Comparison of ENCODE assay signal across 12 cellular contexts in genomic region chr19:2033115-2033824, GRCh38. TPM values are rescaled to one million over a fixed set of nuclear protein-coding genes. Genes with fewer than 3 reads are reported as not detected.
DNase-seq lines count a peak whose midpoint lies in the region; ATAC-seq, FAIRE-seq and TF ChIP-seq lines count a peak whose summit lies in the region.
"Had no signal": no experiment of that assay in that cellular context is flagged by ENCODE, and none has a peak within 500 bp of the region (broad histone marks: within the 10 kb centered on the region; RNA-seq: fewer than 3 reads in every experiment).

No MANE protein-coding gene starts in this region.

- CTCF ChIA-PET in HepG2 (lab: Yijun Ruan, JAX; ENCODE audit: low intra/inter-chr PET ratio, low total read pairs) = no interaction called here

- H3K4me1 ChIP-seq in right lobe of liver (peaks cover 4 to 18% (median 10%) of the 10 kb centered on the region in 4 donors), HepG2 (ENCODE audit: insufficient read depth, low read length) (peaks cover 14% of the 10 kb centered on the region), rectal smooth muscle tissue (ENCODE audit: control insufficient read depth, insufficient read depth, low read length) (peaks cover 9% of the 10 kb centered on the region)

- no peaks in the 10 kb centered on the region for H4K20me1 ChIP-seq in HepG2 (ENCODE audit: insufficient read depth, low read length)

- TF ChIP-seq EP300 in HepG2 (IDR thresholded peaks at IDR 0.05; ENCODE audit: low read depth in 2 of 2, low read length in 2 of 2) (no peak), HepG2 (CRISPR knock-in tag; IDR thresholded peaks at IDR 0.05; ENCODE audit: borderline replicate concordance) (no peak)

- H3K9me3 ChIP-seq in right lobe of liver (peaks cover 0 to 6% (median 0%) of the 10 kb centered on the region in 4 donors), HepG2 (ENCODE audit: low read length) (no peaks in the 10 kb centered on the region)

- in situ Hi-C loops in HepG2 (cut with HindIII; ENCODE audit: extremely low pct_ligation_motif_present, low pct_unique_long_range_greater_than_20kb) (no loop called here), brain microvascular endothelial cell (cut with HindIII; ENCODE audit: low pct_ligation_motif_present, low sequenced_read_pairs) (no loop called here)

- DNase-seq in right lobe of liver (no peak), HepG2 (ENCODE audit: low spot score) (no peak), dorsolateral prefrontal cortex (no peak), brain microvascular endothelial cell (no peak)
- DNase-seq in activated CD8-positive, alpha-beta memory T cell treated with anti-CD3 and anti-CD28 coated beads, Interleukin-2, amount 50 U/mL, for 48 hours = no peak
- DNase-seq in stimulated activated naive CD4-positive, alpha-beta T cell treated with Interleukin-2 at 50 U/mL for 16 hours (lab: John Stamatoyannopoulos, UW) = no peak
- DNase-seq: activated B cell treated with CpG ODN at 0.5 μM for 24 hours, naive B cell had no signal

- intact Hi-C loops in right lobe of liver (cut with DNase I) (no loop called here), HepG2 (cut with micrococcal nuclease; ENCODE audit: unreplicated experiment) (no loop called here), dorsolateral prefrontal cortex (cut with DNase I) (no loop called here)

- no peak for TF ChIP-seq RAD21 in HepG2 (CRISPR knock-in tag; IDR thresholded peaks at IDR 0.05)

- no peak for TF ChIP-seq CTCF in right lobe of liver (IDR thresholded peaks at IDR 0.05)
- no peak for TF ChIP-seq CTCF in HepG2 (CRISPR knock-in tag; IDR thresholded peaks at IDR 0.05)
- no peak for TF ChIP-seq CTCF in dorsolateral prefrontal cortex (IDR thresholded peaks at IDR 0.05 in 54 of 56, conservative IDR thresholded peaks at IDR 0.05 in 2 of 56; ENCODE audit: low read depth in 1 of 56, partially characterized antibody in 56 of 56)
- TF ChIP-seq CTCF in brain microvascular endothelial cell (IDR thresholded peaks at IDR 0.05; ENCODE audit: low read depth, low read length, missing control alignments) = no peak

- ATAC-seq in right lobe of liver = no peak
- ATAC-seq in HepG2 = no peak
- ATAC-seq in HG03342 (IDR thresholded peaks at IDR 0.05; ENCODE audit: unreplicated experiment) = no peak

- POLR2A ChIA-PET in HepG2 (lab: Yijun Ruan, JAX) = interaction anchor here (2.2 kb wide), 1 partner anchor 16 kb away, joined by 11 read pairs; no protein-coding TSS in a partner anchor

- H3K9ac ChIP-seq in HepG2 (ENCODE audit: insufficient read depth, low read depth, low read length) (no peak overlapping the region), rectal smooth muscle tissue (ENCODE audit: low read length) (no peak overlapping the region)

- H3K27me3 ChIP-seq in right lobe of liver = no peaks in the 10 kb centered on the region
- peaks cover 0 to 9% of the 10 kb centered on the region in 2 experiments; a peak in 2 of 5 replicates for H3K27me3 ChIP-seq in HepG2 (ENCODE audit: control insufficient read depth in 1 of 2, insufficient read depth in 2 of 2, low read length in 2 of 2)
- no peaks in the 10 kb centered on the region for H3K27me3 ChIP-seq in dorsolateral prefrontal cortex
- H3K27me3 ChIP-seq in rectal smooth muscle tissue (ENCODE audit: control insufficient read depth, insufficient read depth, low read length) = no peaks in the 10 kb centered on the region
- H3K27me3 ChIP-seq in brain microvascular endothelial cell (replicated peaks) = no peaks in the 10 kb centered on the region

- no CpG with 5 or more reads among the region's 6 CpGs for WGBS in right lobe of liver (ENCODE audit: insufficient coverage, low coverage, low lambda C conversion rate, missing lambda C conversion rate)
- 84% methylated on average over 3 of the region's 6 CpGs for WGBS in HepG2 (ENCODE audit: low lambda C conversion rate)

- FAIRE-seq in HepG2 (lab: Jason Lieb, UNC) = no peak
- FAIRE-seq: GM19239, H54 had no signal

- H3K4me2 ChIP-seq in HepG2 (ENCODE audit: low read depth, low read length) = no peak overlapping the region

- TF ChIP-seq POLR2A in right lobe of liver (IDR thresholded peaks at IDR 0.05) (no peak), HepG2 (IDR thresholded peaks at IDR 0.05; ENCODE audit: insufficient read depth in 1 of 2, low read depth in 2 of 2, low read length in 2 of 2) (no peak)

- no peak overlapping the region for H3K4me3 ChIP-seq in right lobe of liver
- no peak overlapping the region for H3K4me3 ChIP-seq in HepG2 (replicated peaks in 1 of 3; ENCODE audit: insufficient read depth in 1 of 3, low read depth in 2 of 3, low read length in 3 of 3)
- peak overlapping the region in 6 of 59 donors; percentile 25 to 45 (median 40) for H3K4me3 ChIP-seq in dorsolateral prefrontal cortex
- no peak overlapping the region for H3K4me3 ChIP-seq in rectal smooth muscle tissue (ENCODE audit: low read length)
- H3K4me3 ChIP-seq in brain microvascular endothelial cell (ENCODE audit: low read depth, low read length) = no peak overlapping the region

- H3K27ac ChIP-seq in right lobe of liver = peak overlapping the region in 2 of 3 donors; percentile 98 to 100
- no peak overlapping the region for H3K27ac ChIP-seq in HepG2 (ENCODE audit: extremely low read length, insufficient read depth, low read length)
- peak overlapping the region in 58 of 59 donors; percentile 26 to 100 (median 98) for H3K27ac ChIP-seq in dorsolateral prefrontal cortex
- H3K27ac ChIP-seq in rectal smooth muscle tissue (ENCODE audit: low read depth, low read length) = peak overlapping the region; percentile 95
- no peak overlapping the region for H3K27ac ChIP-seq in brain microvascular endothelial cell

- H3K36me3 ChIP-seq in right lobe of liver (peaks cover 0 to 9% (median under 1%) of the 10 kb centered on the region in 4 donors), HepG2 (replicated peaks in 1 of 2; ENCODE audit: control insufficient read depth in 1 of 2, insufficient read depth in 2 of 2, low read length in 2 of 2) (no peaks in the 10 kb centered on the region), rectal smooth muscle tissue (ENCODE audit: control insufficient read depth, insufficient read depth, low read length) (no peaks in the 10 kb centered on the region), brain microvascular endothelial cell (replicated peaks) (peaks cover 2% of the 10 kb centered on the region)

- H2AFZ ChIP-seq in HepG2 (ENCODE audit: low read length) = no peak overlapping the region

- no TSS peak for BruUV-seq in HepG2 (replicated peaks; lab: Mats Ljungman, UMichigan)

- H3K79me2 ChIP-seq in HepG2 (ENCODE audit: insufficient read depth, low read length) = no peaks in the 10 kb centered on the region

RNA-seq across cellular contexts. Expression of gene BTBD2, which starts 17.8 kb away (rescaled TPM):
- 10 to 100 TPM; 22.2 to 42.6 (median 29.2) TPM for total RNA-seq in right lobe of liver
- 28.1 and 30.9 TPM in 2 replicates for total RNA-seq in HepG2 (2016; rRNA removed; fragmentation: Illumina TruSeq; extraction: Trizol)
- 33.3 and 38.0 TPM in 2 replicates for total RNA-seq in HepG2 (2016; cell fraction: cytosol; rRNA removed; fragmentation: Illumina TruSeq; extraction: Trizol; ENCODE audit: low read depth)
- total RNA-seq in HepG2 (2016; cell fraction: insoluble cytoplasmic fraction; rRNA removed; fragmentation: Illumina TruSeq; extraction: Trizol) = 26.7 and 27.1 TPM in 2 replicates
- 73.7 and 74.9 TPM in 2 replicates for total RNA-seq in HepG2 (2016; cell fraction: membrane; rRNA removed; fragmentation: Illumina TruSeq; extraction: Trizol)
- total RNA-seq in HepG2 (2016; cell fraction: nucleus; rRNA removed; fragmentation: Illumina TruSeq; extraction: Trizol) = 18.7 and 18.8 TPM in 2 replicates
- polyA plus RNA-seq in HepG2 (2011; rRNA removed) = 45.3 and 45.6 TPM in 2 replicates
- 23.9 and 43.2 TPM in 2 replicates for polyA plus RNA-seq in HepG2 (2011; cell fraction: cytosol; rRNA removed)
- 43.1 and 48.6 TPM in 2 replicates for polyA plus RNA-seq in HepG2 (2011; cell fraction: nucleus; rRNA removed)
- 46.5 and 49.0 TPM in 2 replicates for polyA plus RNA-seq in HepG2 (2012)
- polyA plus RNA-seq in HepG2 (2016; cell fraction: cytosol; fragmentation: Illumina TruSeq; extraction: Trizol; ENCODE audit: low read depth) = 74.0 and 79.4 TPM in 2 replicates
- 39.4 and 51.6 TPM in 2 replicates for polyA plus RNA-seq in HepG2 (2016; cell fraction: insoluble cytoplasmic fraction; fragmentation: Illumina TruSeq; extraction: Trizol; ENCODE audit: low read depth)
- polyA plus RNA-seq in HepG2 (2016; cell fraction: membrane; fragmentation: Illumina TruSeq; extraction: Trizol; ENCODE audit: low read depth) = 106 and 123 TPM in 2 replicates
- 43.6 and 45.5 TPM in 2 replicates for polyA plus RNA-seq in HepG2 (2016; cell fraction: nucleus; fragmentation: Illumina TruSeq; extraction: Trizol; ENCODE audit: insufficient read depth, low read depth)
- 32.8 and 55.6 TPM in 2 replicates for polyA minus RNA-seq in HepG2 (2011; rRNA and poly(A)+ RNA removed; ENCODE audit: low replicate concordance)
- 39.1 and 43.2 TPM in 2 replicates for polyA minus RNA-seq in HepG2 (2011; cell fraction: cytosol; rRNA and poly(A)+ RNA removed)
- 10.3 and 12.1 TPM in 2 replicates for polyA minus RNA-seq in HepG2 (2011; cell fraction: nucleus; rRNA and poly(A)+ RNA removed)
- total RNA-seq in dorsolateral prefrontal cortex = 100 to 1,000 TPM in 118 of 120 experiments, 10 to 100 TPM in 2; 79.8 to 247 (median 161) TPM

RNA-seq across cellular contexts. Expression of gene MKNK2, which starts 17.8 kb away (rescaled TPM):
- total RNA-seq in right lobe of liver (100 to 1,000 TPM in 4 of 6 experiments, 10 to 100 TPM in 2; 80.5 to 218 (median 117) TPM), HepG2 (2016; rRNA removed; fragmentation: Illumina TruSeq; extraction: Trizol) (35.5 and 44.9 TPM in 2 replicates), dorsolateral prefrontal cortex (100 to 1,000 TPM in 32 of 120 experiments, 10 to 100 TPM in 88; 40.9 to 364 (median 77.4) TPM)
- 52.3 and 57.0 TPM in 2 replicates for total RNA-seq in HepG2 (2016; cell fraction: cytosol; rRNA removed; fragmentation: Illumina TruSeq; extraction: Trizol; ENCODE audit: low read depth)
- total RNA-seq in HepG2 (2016; cell fraction: insoluble cytoplasmic fraction; rRNA removed; fragmentation: Illumina TruSeq; extraction: Trizol) = 30.7 and 45.2 TPM in 2 replicates
- 90.7 and 98.8 TPM in 2 replicates for total RNA-seq in HepG2 (2016; cell fraction: membrane; rRNA removed; fragmentation: Illumina TruSeq; extraction: Trizol)
- total RNA-seq in HepG2 (2016; cell fraction: nucleus; rRNA removed; fragmentation: Illumina TruSeq; extraction: Trizol) = 29.7 and 31.4 TPM in 2 replicates
- polyA plus RNA-seq in HepG2 (2011; rRNA removed) = 112 and 129 TPM in 2 replicates
- polyA plus RNA-seq in HepG2 (2011; cell fraction: cytosol; rRNA removed) = 75.6 and 125 TPM in 2 replicates
- 253 and 307 TPM in 2 replicates for polyA plus RNA-seq in HepG2 (2011; cell fraction: nucleus; rRNA removed)
- 68.1 and 73.6 TPM in 2 replicates for polyA plus RNA-seq in HepG2 (2012)
- polyA plus RNA-seq in HepG2 (2016; cell fraction: cytosol; fragmentation: Illumina TruSeq; extraction: Trizol; ENCODE audit: low read depth) = 65.6 and 66.5 TPM in 2 replicates
- polyA plus RNA-seq in HepG2 (2016; cell fraction: insoluble cytoplasmic fraction; fragmentation: Illumina TruSeq; extraction: Trizol; ENCODE audit: low read depth) = 34.0 and 45.2 TPM in 2 replicates
- 77.4 and 85.7 TPM in 2 replicates for polyA plus RNA-seq in HepG2 (2016; cell fraction: membrane; fragmentation: Illumina TruSeq; extraction: Trizol; ENCODE audit: low read depth)
- 73.2 and 74.3 TPM in 2 replicates for polyA plus RNA-seq in HepG2 (2016; cell fraction: nucleus; fragmentation: Illumina TruSeq; extraction: Trizol; ENCODE audit: insufficient read depth, low read depth)
- polyA minus RNA-seq in HepG2 (2011; rRNA and poly(A)+ RNA removed; ENCODE audit: low replicate concordance) = 79.7 and 204 TPM in 2 replicates
- 99.9 and 101 TPM in 2 replicates for polyA minus RNA-seq in HepG2 (2011; cell fraction: cytosol; rRNA and poly(A)+ RNA removed)
- 40.2 and 51.7 TPM in 2 replicates for polyA minus RNA-seq in HepG2 (2011; cell fraction: nucleus; rRNA and poly(A)+ RNA removed)

Comparison
In these comparisons a context has a peak if more than half of its experiments do, and no peak if none do; other contexts are left out.
1. H3K27ac ChIP-seq: peak in right lobe of liver (2 of 3), dorsolateral prefrontal cortex (58 of 59) and rectal smooth muscle tissue (single experiment); none in HepG2 (single experiment) and brain microvascular endothelial cell (single experiment).